11 cellular contexts compared by ENCODE assay signal in the genomic region with DNA sequence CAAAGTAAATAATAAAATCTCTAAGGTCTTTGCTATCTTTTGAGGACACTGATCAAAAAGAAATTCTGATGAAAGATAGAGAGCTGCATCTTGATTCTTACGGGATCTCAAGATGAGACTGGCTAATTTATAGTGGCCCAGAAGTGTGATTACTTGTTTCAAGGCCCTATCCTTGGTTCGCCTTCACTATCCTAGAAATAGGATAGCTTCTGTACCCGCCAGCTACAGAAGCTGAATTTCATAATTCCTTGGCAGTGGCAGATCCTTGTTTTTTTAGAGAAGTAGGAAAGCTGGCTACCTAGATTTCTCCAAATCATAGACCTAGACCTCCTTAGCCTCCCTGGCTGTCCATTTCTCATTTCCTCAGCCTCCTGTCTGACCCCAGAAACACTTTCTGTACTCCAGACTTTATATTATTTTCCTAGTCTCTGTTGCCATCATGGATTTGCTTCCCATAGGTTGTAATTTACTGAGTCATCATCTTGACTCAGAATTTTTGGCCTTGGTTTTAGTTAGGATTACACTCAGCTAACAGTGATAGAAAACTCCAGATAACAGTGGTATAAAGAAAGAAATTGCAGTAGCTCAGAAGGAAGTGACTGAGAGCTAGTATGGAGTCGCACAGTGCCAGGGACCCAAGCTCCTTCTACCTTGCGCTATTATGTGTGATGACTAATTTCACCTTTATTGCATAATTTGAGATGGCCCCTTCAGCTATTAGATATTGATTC. TPM values are rescaled to one million over a fixed set of nuclear protein-coding genes. Genes with fewer than 3 reads are reported as not detected.
A peak's percentile ranks its signal among the peaks of the same experiment; 100 is the strongest.
DNase-seq lines count a peak whose midpoint lies in the region; FAIRE-seq and TF ChIP-seq lines count a peak whose summit lies in the region.
"Had no signal": no experiment of that assay in that cellular context is flagged by ENCODE, and none has a peak within 500 bp of the region (broad histone marks: within the 10 kb centered on the region; RNA-seq: fewer than 3 reads in every experiment).

No MANE protein-coding gene starts in this region.

- H3K36me3 Mint-ChIP-seq in CD8-positive, alpha-beta memory T cell, result peaks cover 0 to 10% (median 0%) of the 10 kb centered on the region in 3 donors
- peaks cover 0 to 7% of the 10 kb centered on the region in 2 donors for H3K36me3 Mint-ChIP-seq in CD14-positive monocyte
- no peaks in the 10 kb centered on the region for H3K36me3 Mint-ChIP-seq in Caco-2 (ENCODE audit: insufficient read depth, unreplicated experiment)
- H3K36me3 Mint-ChIP-seq: immature natural killer cell had no signal

- H3K36me3 ChIP-seq in CD8-positive, alpha-beta memory T cell (ENCODE audit: insufficient read depth, low read length), result no peaks in the 10 kb centered on the region
- H3K36me3 ChIP-seq in endothelial cell of umbilical vein (ENCODE audit: control insufficient read depth in 2 of 2, extremely low read depth in 1 of 2, insufficient read depth in 2 of 2, low read length in 2 of 2), result peaks cover 0 to 2% of the 10 kb centered on the region in 2 experiments
- H3K36me3 ChIP-seq in osteoblast (ENCODE audit: insufficient read depth, low read length), result no peaks in the 10 kb centered on the region
- no peaks in the 10 kb centered on the region for H3K36me3 ChIP-seq in Caco-2 (ENCODE audit: control insufficient read depth, insufficient read depth, low read length)

- peaks cover 3% of the 10 kb centered on the region for H3K9me1 ChIP-seq in endothelial cell of umbilical vein (replicated peaks; ENCODE audit: control insufficient read depth, extremely low read depth, insufficient read depth, low read length)

- no peaks in the 10 kb centered on the region for H3K27me3 ChIP-seq in CD8-positive, alpha-beta memory T cell (ENCODE audit: insufficient read depth, low read length, poor library complexity, severe bottlenecking)
- H3K27me3 ChIP-seq in endothelial cell of umbilical vein (ENCODE audit: control insufficient read depth in 2 of 2, insufficient read depth in 2 of 2, low read length in 2 of 2) (no peaks in the 10 kb centered on the region), osteoblast (ENCODE audit: insufficient read depth, low read length) (no peaks in the 10 kb centered on the region), Caco-2 (replicated peaks; ENCODE audit: control insufficient read depth, insufficient read depth, low read length) (no peaks in the 10 kb centered on the region)

- BruUV-seq in endothelial cell of umbilical vein (replicated peaks; lab: Mats Ljungman, UMichigan) (no TSS peak), Caco-2 (replicated peaks; lab: Mats Ljungman, UMichigan) (no TSS peak)

- no peak overlapping the region for H3K27ac ChIP-seq in CD8-positive, alpha-beta memory T cell (ENCODE audit: low read depth, low read length)
- H3K27ac ChIP-seq in endothelial cell of umbilical vein (ENCODE audit: insufficient read depth, low read depth, low read length) (peak overlapping the region; percentile 40), osteoblast (ENCODE audit: low read depth, low read length) (peak overlapping the region; percentile 64)

- no peak overlapping the region for H3K9ac ChIP-seq in endothelial cell of umbilical vein (replicated peaks; ENCODE audit: extremely low read depth, insufficient read depth, low read length)

- CTCF ChIA-PET in CD8-positive, alpha-beta memory T cell (lab: Charles Lee), result no interaction called here
- CTCF ChIA-PET in endothelial cell of umbilical vein (lab: Charles Lee), result interaction anchor here (0.9 to 3.0 kb wide), 6 partner anchors 9 to 65 kb away, joined by 3 to 11 read pairs (median 4); no protein-coding TSS in a partner anchor
- CTCF ChIA-PET in Caco-2 (lab: Charles Lee), result no interaction called here

- no peak overlapping the region for H3K4me3 ChIP-seq in CD8-positive, alpha-beta memory T cell (ENCODE audit: low read length)
- H3K4me3 ChIP-seq in endothelial cell of umbilical vein (replicated peaks in 1 of 3; ENCODE audit: insufficient read depth in 1 of 3, low read depth in 1 of 3, low read length in 3 of 3) (no peak overlapping the region), osteoblast (ENCODE audit: insufficient read depth, low read length) (no peak overlapping the region), Caco-2 (ENCODE audit: low read depth, low read length) (no peak overlapping the region)

- peaks cover 72 to 91% (median 88%) of the 10 kb centered on the region in 3 donors for H3K4me1 Mint-ChIP-seq in CD8-positive, alpha-beta memory T cell
- H3K4me1 Mint-ChIP-seq in CD14-positive monocyte (peaks cover 18% of the 10 kb centered on the region), Caco-2 (ENCODE audit: low read depth, unreplicated experiment) (no peaks in the 10 kb centered on the region)

- POLR2A ChIA-PET in CD8-positive, alpha-beta memory T cell (lab: Charles Lee), result interaction anchor here (0.9 kb wide), 1 partner anchor 28 kb away, joined by 3 read pairs; a partner anchor contains a TSS
- POLR2A ChIA-PET in endothelial cell of umbilical vein (lab: Charles Lee), result interaction anchor here (1.5 kb wide), 1 partner anchor 27 kb away, joined by 3 read pairs; a partner anchor contains a TSS
- POLR2A ChIA-PET in Caco-2 (lab: Charles Lee), result interaction anchor here (0.6 kb wide), 1 partner anchor 17 kb away, joined by 8 read pairs; no protein-coding TSS in a partner anchor

- H3K4me3 Mint-ChIP-seq in CD8-positive, alpha-beta memory T cell, result peak overlapping the region in 4 of 7 donors; percentile 1 to 48 (median 3)
- H3K4me3 Mint-ChIP-seq in CD14-positive monocyte (no peak overlapping the region), Caco-2 (ENCODE audit: unreplicated experiment) (no peak overlapping the region)

- DNase-seq in CD8-positive, alpha-beta memory T cell, result no peak
- DNase-seq in M059J (ENCODE audit: low read depth) (peak; percentile 88), endothelial cell of umbilical vein (ENCODE audit: low read depth, low spot score) (peak; percentile 69), osteoblast (ENCODE audit: insufficient read length, low spot score, missing footprints) (peak; percentile 62), NCI-H2107 (lab: John Stamatoyannopoulos, UW) (no peak), CD14-positive monocyte (ENCODE audit: low spot score) (no peak), Caco-2 (no peak), hippocampal formation (lab: John Stamatoyannopoulos, UW) (no peak)
- DNase-seq: GF-D8, immature natural killer cell, NCI-H1048 had no signal

- H3K27me3 Mint-ChIP-seq in CD8-positive, alpha-beta memory T cell, result no peaks in the 10 kb centered on the region
- H3K27me3 Mint-ChIP-seq in CD14-positive monocyte (ENCODE audit: low read depth in 3 of 3) (peaks cover 0 to 1% (median 0%) of the 10 kb centered on the region in 3 donors), Caco-2 (ENCODE audit: insufficient read depth, unreplicated experiment) (no peaks in the 10 kb centered on the region)

- peaks cover 4% of the 10 kb centered on the region for H4K20me1 ChIP-seq in endothelial cell of umbilical vein (replicated peaks; ENCODE audit: control insufficient read depth, extremely low read depth, insufficient read depth, low read length)
- peaks cover 31% of the 10 kb centered on the region for H4K20me1 ChIP-seq in osteoblast (ENCODE audit: insufficient read depth, low read length)

- FAIRE-seq in endothelial cell of umbilical vein (lab: Jason Lieb, UNC), result peak; percentile 76

- dilution Hi-C loops in endothelial cell of umbilical vein (cut with MboI; ENCODE audit: extremely low pct_ligation_motif_present, low sequenced_read_pairs), result no loop called here

- H3K9me3 ChIP-seq in CD8-positive, alpha-beta memory T cell (ENCODE audit: low read length), result no peaks in the 10 kb centered on the region
- H3K9me3 ChIP-seq in endothelial cell of umbilical vein (replicated peaks; ENCODE audit: control insufficient read depth, insufficient read depth, low read length), result no peaks in the 10 kb centered on the region
- no peaks in the 10 kb centered on the region for H3K9me3 ChIP-seq in osteoblast (ENCODE audit: low read depth, low read length)
- no peaks in the 10 kb centered on the region for H3K9me3 ChIP-seq in Caco-2

- H3K9me3 Mint-ChIP-seq in CD8-positive, alpha-beta memory T cell, result no peaks in the 10 kb centered on the region
- H3K9me3 Mint-ChIP-seq in CD14-positive monocyte, result no peaks in the 10 kb centered on the region
- no peaks in the 10 kb centered on the region for H3K9me3 Mint-ChIP-seq in Caco-2 (ENCODE audit: unreplicated experiment)
- H3K9me3 Mint-ChIP-seq: immature natural killer cell had no signal

- H3K4me2 ChIP-seq in endothelial cell of umbilical vein (ENCODE audit: insufficient read depth, low read length) (peak overlapping the region; percentile 29), osteoblast (ENCODE audit: insufficient read depth, low read length) (peak overlapping the region; percentile 49)

- H3K27ac Mint-ChIP-seq in CD8-positive, alpha-beta memory T cell, result peak overlapping the region in 1 of 8 donors; percentile 27
- H3K27ac Mint-ChIP-seq in CD14-positive monocyte (peak overlapping the region in 3 of 7 donors; percentile 6 to 79 (median 10)), Caco-2 (ENCODE audit: unreplicated experiment) (no peak overlapping the region)

- TF ChIP-seq CTCF in endothelial cell of umbilical vein (IDR thresholded peaks at IDR 0.05; ENCODE audit: extremely low read depth in 1 of 2, insufficient read depth in 1 of 2, low read depth in 1 of 2, low read length in 2 of 2), result no peak
- TF ChIP-seq CTCF in osteoblast (IDR thresholded peaks at IDR 0.05; ENCODE audit: extremely low read depth, low read depth, low read length), result no peak
- TF ChIP-seq CTCF in CD14-positive monocyte (IDR thresholded peaks at IDR 0.05), result no peak
- no peak for TF ChIP-seq CTCF in Caco-2 (IDR thresholded peaks at IDR 0.05; ENCODE audit: insufficient read depth in 1 of 2, low read depth in 1 of 2, low read length in 1 of 2, severe bottlenecking in 1 of 2, unreplicated experiment in 1 of 2)

- peaks cover 59% of the 10 kb centered on the region for H3K4me1 ChIP-seq in CD8-positive, alpha-beta memory T cell (ENCODE audit: insufficient read depth, low read length)
- H3K4me1 ChIP-seq in endothelial cell of umbilical vein (ENCODE audit: control insufficient read depth, extremely low read depth, insufficient read depth, low read length) (peaks cover 15% of the 10 kb centered on the region), osteoblast (ENCODE audit: insufficient read depth, low read length) (peaks cover 11% of the 10 kb centered on the region), Caco-2 (no peaks in the 10 kb centered on the region)

- H3K79me2 ChIP-seq in endothelial cell of umbilical vein (ENCODE audit: control insufficient read depth, insufficient read depth, low read length) (peaks cover 51% of the 10 kb centered on the region), osteoblast (ENCODE audit: insufficient read depth, low read length) (peaks cover 69% of the 10 kb centered on the region)

- no peak for TF ChIP-seq POLR2A in endothelial cell of umbilical vein (IDR thresholded peaks at IDR 0.05; ENCODE audit: low read depth, low read length)

- no peak overlapping the region for H2AFZ ChIP-seq in endothelial cell of umbilical vein (ENCODE audit: low read depth, low read length)
- peak overlapping the region; percentile 8 for H2AFZ ChIP-seq in osteoblast (ENCODE audit: low read length)

- intact Hi-C loops in endothelial cell of umbilical vein (cut with micrococcal nuclease), result no loop called here
- intact Hi-C loops in CD14-positive monocyte (cut with micrococcal nuclease), result no loop called here
- intact Hi-C loops in Caco-2 (cut with micrococcal nuclease; ENCODE audit: unreplicated experiment), result no loop called here

RNA-seq across cellular contexts. Expression of a gene that starts 27.7 kb away (rescaled TPM):
- 10 to 100 TPM; 44.1 to 44.3 TPM for total RNA-seq in CD8-positive, alpha-beta memory T cell
- polyA plus RNA-seq in CD8-positive, alpha-beta memory T cell, result 40.9 TPM
- 29.7 and 41.9 TPM in 2 replicates for total RNA-seq in M059J (2014; rRNA removed; shearing (Covaris generic))
- total RNA-seq in endothelial cell of umbilical vein (29.6 and 29.9 TPM in 2 replicates), osteoblast (75.7 and 76.7 TPM in 2 replicates), Caco-2 (2022) (41.6 and 48.3 TPM in 2 replicates)
- polyA plus RNA-seq in endothelial cell of umbilical vein (3.9 and 4.6 TPM in 2 replicates), CD14-positive monocyte (10 to 100 TPM in 1 of 2 donors, 1 to 10 TPM in 1; 5.4 to 13.0 TPM)
- polyA plus RNA-seq in endothelial cell of umbilical vein (2011; cell fraction: cytosol; rRNA removed), result 7.1 and 7.2 TPM in 2 replicates
- 14.5 and 18.0 TPM in 2 replicates for polyA plus RNA-seq in endothelial cell of umbilical vein (2011; cell fraction: nucleus; rRNA removed)
- 11.9 and 18.6 TPM in 2 replicates for polyA plus RNA-seq in endothelial cell of umbilical vein (2012)
- polyA minus RNA-seq in endothelial cell of umbilical vein, result 15.2 and 20.6 TPM in 2 replicates
- polyA minus RNA-seq in endothelial cell of umbilical vein (2011; cell fraction: cytosol; rRNA and poly(A)+ RNA removed), result 32.4 TPM
- 49.1 and 56.3 TPM in 2 replicates for polyA minus RNA-seq in endothelial cell of umbilical vein (2011; cell fraction: nucleus; rRNA and poly(A)+ RNA removed)

Comparison
In these comparisons a context has a peak if more than half of its experiments do, and no peak if none do; other contexts are left out.
1. DNase-seq: peak in M059J (single experiment), endothelial cell of umbilical vein (single experiment) and osteoblast (single experiment); none in CD8-positive, alpha-beta memory T cell (0 of 5), NCI-H2107 (single experiment), CD14-positive monocyte (single experiment), Caco-2 (0 of 2) and hippocampal formation (0 of 2).
2. H3K4me3 Mint-ChIP-seq: peak in CD8-positive, alpha-beta memory T cell (4 of 7); none in CD14-positive monocyte (0 of 2) and Caco-2 (single experiment).